ENCODE assay signal across 8 cellular contexts in genomic region chr2:72115361-72116080, GRCh38. TPM values are rescaled to one million over a fixed set of nuclear protein-coding genes. Genes with fewer than 3 reads are reported as not detected.
DNase-seq lines count a peak whose midpoint lies in the region; ATAC-seq and FAIRE-seq lines count a peak whose summit lies in the region.

No MANE protein-coding gene starts in this region.

- no peak for FAIRE-seq in frontal cortex (lab: Jason Lieb, UNC)

- no peak for ATAC-seq in HG03565 (IDR thresholded peaks at IDR 0.05; ENCODE audit: unreplicated experiment)

- DNase-seq in ELR (ENCODE audit: low read depth): peak; percentile 96
- peak; percentile 100 for DNase-seq in RPMI7951 (ENCODE audit: low read depth)
- DNase-seq in fibroblast of peridontal ligament (ENCODE audit: extremely low read depth): peak; percentile 78
- peak; percentile 88 for DNase-seq in renal cortical epithelial cell (ENCODE audit: low read depth)
- DNase-seq in stimulated activated naive CD4-positive, alpha-beta T cell (lab: John Stamatoyannopoulos, UW): no peak
- no peak for DNase-seq in frontal cortex (ENCODE audit: low spot score in 2 of 2)
- DNase-seq in stimulated activated CD4-positive, alpha-beta T cell treated with anti-CD3 and anti-CD28 coated beads, Interleukin-2, amount 100 ng/mL, for 48 hours: no peak

RNA-seq across cellular contexts. Expression of gene CYP26B1, which starts 32.1 kb away (rescaled TPM):
- 3.5 and 4.3 TPM in 2 replicates for total RNA-seq in RPMI7951 (2014; rRNA removed; shearing (Covaris generic))
- total RNA-seq in renal cortical epithelial cell (0.10 TPM in 1 of 2 replicates, not detected in the other), frontal cortex (0.82 TPM)

Comparison
In these comparisons a context has a peak if more than half of its experiments do, and no peak if none do; other contexts are left out.
1. DNase-seq: peak in ELR (single experiment), RPMI7951 (single experiment), fibroblast of peridontal ligament (single experiment) and renal cortical epithelial cell (single experiment); none in stimulated activated naive CD4-positive, alpha-beta T cell (0 of 6), frontal cortex (0 of 2) and stimulated activated CD4-positive, alpha-beta T cell treated with anti-CD3 and anti-CD28 coated beads, Interleukin-2, amount 100 ng/mL, for 48 hours (0 of 2).